1 cellular context compared by ENCODE assay signal in the genomic region with DNA sequence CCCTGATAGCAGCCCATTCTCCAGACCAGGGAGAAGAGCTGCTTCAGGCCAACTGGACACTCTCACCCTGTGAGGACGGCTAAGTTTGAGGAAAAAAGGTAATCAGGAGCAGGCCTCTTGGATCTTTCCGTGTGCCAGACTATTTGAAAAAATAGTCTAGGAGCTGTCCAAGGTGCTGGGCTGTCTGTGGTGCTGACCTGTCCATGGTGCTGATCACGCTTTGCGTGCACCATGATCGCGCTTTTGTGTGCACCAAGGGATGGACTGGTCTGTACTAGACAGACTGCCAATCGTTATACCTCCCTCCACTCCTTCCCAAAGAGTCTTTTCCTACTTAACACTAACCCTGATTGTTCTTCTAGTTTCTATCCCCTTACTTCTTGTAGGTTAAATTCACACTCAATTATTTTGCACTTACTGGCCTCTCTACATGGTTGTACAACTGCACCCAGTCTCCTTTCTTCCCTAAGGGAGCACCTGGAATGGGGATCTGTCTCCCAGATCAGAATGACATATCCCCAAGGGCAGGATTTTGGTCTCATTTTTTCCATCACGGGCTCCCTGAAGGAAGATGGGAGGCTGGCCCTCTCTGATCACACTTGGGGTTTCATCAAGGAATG.
TF ChIP-seq lines count a peak whose summit lies in the region.

No MANE protein-coding gene starts in this region.

TF ChIP-seq in HepG2, 621 proteins besides CTCF, POLR2A, EP300 and RAD21 (continued from another document and continues in another):
- TF ChIP-seq TCF12 (IDR thresholded peaks at IDR 0.05) (no peak), TCF12 (CRISPR knock-in tag; IDR thresholded peaks at IDR 0.05) (peak; percentile 90; the same call in 1 of the 2 replicates), ZNF251 (CRISPR knock-in tag; IDR thresholded peaks at IDR 0.05) (peak; percentile 99), ZNF333 (CRISPR knock-in tag; IDR thresholded peaks at IDR 0.05; ENCODE audit: borderline replicate concordance) (peak; percentile 100), EEA1 (CRISPR knock-in tag; IDR thresholded peaks at IDR 0.05; ENCODE audit: borderline replicate concordance) (peak; percentile 100), REXO4 (CRISPR knock-in tag; IDR thresholded peaks at IDR 0.05; ENCODE audit: borderline replicate concordance) (peak; percentile 96), TEAD2 (CRISPR knock-in tag; IDR thresholded peaks at IDR 0.05) (peak; percentile 100), SIN3B (IDR thresholded peaks at IDR 0.05; ENCODE audit: low read length) (no peak), NFE2 (CRISPR knock-in tag; IDR thresholded peaks at IDR 0.05) (peak; percentile 95), ZNF674 (CRISPR knock-in tag; IDR thresholded peaks at IDR 0.05; ENCODE audit: low read depth) (peak; percentile 100), SAP130 (CRISPR knock-in tag; IDR thresholded peaks at IDR 0.05; ENCODE audit: low read depth) (peak; percentile 97), ZBTB8A (CRISPR knock-in tag; IDR thresholded peaks at IDR 0.05; ENCODE audit: borderline replicate concordance, low read depth) (peak; percentile 95), ZNF652 (CRISPR knock-in tag; IDR thresholded peaks at IDR 0.05; ENCODE audit: borderline replicate concordance, low read depth) (peak; percentile 85), CCAR2 (optimal IDR thresholded peaks at IDR 0.05; ENCODE audit: low read depth, low read length) (no peak), KLF15 (CRISPR knock-in tag; IDR thresholded peaks at IDR 0.05; ENCODE audit: borderline replicate concordance) (peak; percentile 100), ZNF207 (IDR thresholded peaks at IDR 0.05; ENCODE audit: borderline replicate concordance) (no peak), CREB1 (IDR thresholded peaks at IDR 0.05) (no peak), CREB1 (CRISPR knock-in tag; IDR thresholded peaks at IDR 0.05) (no peak), ZNF883 (CRISPR knock-in tag; IDR thresholded peaks at IDR 0.05; ENCODE audit: not compliant biosample characterization) (peak; percentile 100), ZMYM2 (CRISPR knock-in tag; IDR thresholded peaks at IDR 0.05) (no peak), ZNF282 (IDR thresholded peaks at IDR 0.05; ENCODE audit: partially characterized antibody) (no peak), CHCHD3 (CRISPR knock-in tag; IDR thresholded peaks at IDR 0.05) (peak; percentile 100), ZNF83 (CRISPR knock-in tag; IDR thresholded peaks at IDR 0.05; ENCODE audit: borderline replicate concordance) (peak; percentile 100), ZNF577 (CRISPR knock-in tag; IDR thresholded peaks at IDR 0.05; ENCODE audit: borderline replicate concordance, low read depth) (peak; percentile 99), MED13 (CRISPR knock-in tag; IDR thresholded peaks at IDR 0.05) (peak; percentile 100), RORA (CRISPR knock-in tag; IDR thresholded peaks at IDR 0.05) (peak; percentile 98), SMAD1 (CRISPR knock-in tag; IDR thresholded peaks at IDR 0.05; ENCODE audit: borderline replicate concordance, low read depth) (peak; percentile 89; the same call in 1 of the 2 replicates), U2AF1 (optimal IDR thresholded peaks at IDR 0.05; ENCODE audit: low read depth, low read length) (no peak), ZNF589 (CRISPR knock-in tag; conservative IDR thresholded peaks at IDR 0.05) (peak; percentile 100), NR2F1 (CRISPR knock-in tag; IDR thresholded peaks at IDR 0.05) (peak in 1 of 2 experiments; percentile 89; a peak in 2 of 4 replicates), ZNF552 (CRISPR knock-in tag; IDR thresholded peaks at IDR 0.05; ENCODE audit: borderline replicate concordance) (peak; percentile 100), ZSCAN21 (CRISPR knock-in tag; IDR thresholded peaks at IDR 0.05; ENCODE audit: borderline replicate concordance) (peak; percentile 100), HDAC2 (CRISPR knock-in tag; IDR thresholded peaks at IDR 0.05) (peak; percentile 99), KLF12 (CRISPR knock-in tag; IDR thresholded peaks at IDR 0.05; ENCODE audit: borderline replicate concordance) (peak; percentile 100), SNRNP70 (IDR thresholded peaks at IDR 0.05; ENCODE audit: low read depth, low read length) (no peak), ZNF598 (CRISPR knock-in tag; IDR thresholded peaks at IDR 0.05; ENCODE audit: borderline replicate concordance) (peak; percentile 99; the same call in 1 of the 2 replicates), SIN3A (IDR thresholded peaks at IDR 0.05; ENCODE audit: borderline replicate concordance, low read depth, low read length) (peak; percentile 94), STAT5B (CRISPR knock-in tag; IDR thresholded peaks at IDR 0.05) (peak; percentile 100), NCOR1 (IDR thresholded peaks at IDR 0.05; ENCODE audit: borderline replicate concordance, low read length) (no peak), ZNF713 (CRISPR knock-in tag; IDR thresholded peaks at IDR 0.05) (peak; percentile 79; the same call in 1 of the 2 replicates), ZSCAN12 (CRISPR knock-in tag; IDR thresholded peaks at IDR 0.05) (peak; percentile 100), MAFF (IDR thresholded peaks at IDR 0.05; ENCODE audit: low read depth, low read length) (no peak)
- TF ChIP-seq, protein P1, sequence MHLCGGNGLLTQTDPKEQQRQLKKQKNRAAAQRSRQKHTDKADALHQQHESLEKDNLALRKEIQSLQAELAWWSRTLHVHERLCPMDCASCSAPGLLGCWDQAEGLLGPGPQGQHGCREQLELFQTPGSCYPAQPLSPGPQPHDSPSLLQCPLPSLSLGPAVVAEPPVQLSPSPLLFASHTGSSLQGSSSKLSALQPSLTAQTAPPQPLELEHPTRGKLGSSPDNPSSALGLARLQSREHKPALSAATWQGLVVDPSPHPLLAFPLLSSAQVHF (CRISPR knock-in tag; IDR thresholded peaks at IDR 0.05) = peak; percentile 100
- TF ChIP-seq, protein P2, sequence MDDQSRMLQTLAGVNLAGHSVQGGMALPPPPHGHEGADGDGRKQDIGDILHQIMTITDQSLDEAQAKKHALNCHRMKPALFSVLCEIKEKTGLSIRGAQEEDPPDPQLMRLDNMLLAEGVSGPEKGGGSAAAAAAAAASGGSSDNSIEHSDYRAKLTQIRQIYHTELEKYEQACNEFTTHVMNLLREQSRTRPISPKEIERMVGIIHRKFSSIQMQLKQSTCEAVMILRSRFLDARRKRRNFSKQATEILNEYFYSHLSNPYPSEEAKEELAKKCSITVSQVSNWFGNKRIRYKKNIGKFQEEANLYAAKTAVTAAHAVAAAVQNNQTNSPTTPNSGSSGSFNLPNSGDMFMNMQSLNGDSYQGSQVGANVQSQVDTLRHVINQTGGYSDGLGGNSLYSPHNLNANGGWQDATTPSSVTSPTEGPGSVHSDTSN (CRISPR knock-in tag; IDR thresholded peaks at IDR 0.05; ENCODE audit: borderline replicate concordance) = peak; percentile 100
- TF ChIP-seq, protein P3, sequence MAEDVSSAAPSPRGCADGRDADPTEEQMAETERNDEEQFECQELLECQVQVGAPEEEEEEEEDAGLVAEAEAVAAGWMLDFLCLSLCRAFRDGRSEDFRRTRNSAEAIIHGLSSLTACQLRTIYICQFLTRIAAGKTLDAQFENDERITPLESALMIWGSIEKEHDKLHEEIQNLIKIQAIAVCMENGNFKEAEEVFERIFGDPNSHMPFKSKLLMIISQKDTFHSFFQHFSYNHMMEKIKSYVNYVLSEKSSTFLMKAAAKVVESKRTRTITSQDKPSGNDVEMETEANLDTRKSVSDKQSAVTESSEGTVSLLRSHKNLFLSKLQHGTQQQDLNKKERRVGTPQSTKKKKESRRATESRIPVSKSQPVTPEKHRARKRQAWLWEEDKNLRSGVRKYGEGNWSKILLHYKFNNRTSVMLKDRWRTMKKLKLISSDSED (CRISPR knock-in tag; IDR thresholded peaks at IDR 0.05) = peak; percentile 99
- TF ChIP-seq, protein P4, sequence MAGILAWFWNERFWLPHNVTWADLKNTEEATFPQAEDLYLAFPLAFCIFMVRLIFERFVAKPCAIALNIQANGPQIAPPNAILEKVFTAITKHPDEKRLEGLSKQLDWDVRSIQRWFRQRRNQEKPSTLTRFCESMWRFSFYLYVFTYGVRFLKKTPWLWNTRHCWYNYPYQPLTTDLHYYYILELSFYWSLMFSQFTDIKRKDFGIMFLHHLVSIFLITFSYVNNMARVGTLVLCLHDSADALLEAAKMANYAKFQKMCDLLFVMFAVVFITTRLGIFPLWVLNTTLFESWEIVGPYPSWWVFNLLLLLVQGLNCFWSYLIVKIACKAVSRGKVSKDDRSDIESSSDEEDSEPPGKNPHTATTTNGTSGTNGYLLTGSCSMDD (CRISPR knock-in tag; IDR thresholded peaks at IDR 0.05) = peak; percentile 99
- TF ChIP-seq, protein P5, sequence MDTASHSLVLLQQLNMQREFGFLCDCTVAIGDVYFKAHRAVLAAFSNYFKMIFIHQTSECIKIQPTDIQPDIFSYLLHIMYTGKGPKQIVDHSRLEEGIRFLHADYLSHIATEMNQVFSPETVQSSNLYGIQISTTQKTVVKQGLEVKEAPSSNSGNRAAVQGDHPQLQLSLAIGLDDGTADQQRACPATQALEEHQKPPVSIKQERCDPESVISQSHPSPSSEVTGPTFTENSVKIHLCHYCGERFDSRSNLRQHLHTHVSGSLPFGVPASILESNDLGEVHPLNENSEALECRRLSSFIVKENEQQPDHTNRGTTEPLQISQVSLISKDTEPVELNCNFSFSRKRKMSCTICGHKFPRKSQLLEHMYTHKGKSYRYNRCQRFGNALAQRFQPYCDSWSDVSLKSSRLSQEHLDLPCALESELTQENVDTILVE (CRISPR knock-in tag; IDR thresholded peaks at IDR 0.05) = peak; percentile 100
- TF ChIP-seq, protein P6, sequence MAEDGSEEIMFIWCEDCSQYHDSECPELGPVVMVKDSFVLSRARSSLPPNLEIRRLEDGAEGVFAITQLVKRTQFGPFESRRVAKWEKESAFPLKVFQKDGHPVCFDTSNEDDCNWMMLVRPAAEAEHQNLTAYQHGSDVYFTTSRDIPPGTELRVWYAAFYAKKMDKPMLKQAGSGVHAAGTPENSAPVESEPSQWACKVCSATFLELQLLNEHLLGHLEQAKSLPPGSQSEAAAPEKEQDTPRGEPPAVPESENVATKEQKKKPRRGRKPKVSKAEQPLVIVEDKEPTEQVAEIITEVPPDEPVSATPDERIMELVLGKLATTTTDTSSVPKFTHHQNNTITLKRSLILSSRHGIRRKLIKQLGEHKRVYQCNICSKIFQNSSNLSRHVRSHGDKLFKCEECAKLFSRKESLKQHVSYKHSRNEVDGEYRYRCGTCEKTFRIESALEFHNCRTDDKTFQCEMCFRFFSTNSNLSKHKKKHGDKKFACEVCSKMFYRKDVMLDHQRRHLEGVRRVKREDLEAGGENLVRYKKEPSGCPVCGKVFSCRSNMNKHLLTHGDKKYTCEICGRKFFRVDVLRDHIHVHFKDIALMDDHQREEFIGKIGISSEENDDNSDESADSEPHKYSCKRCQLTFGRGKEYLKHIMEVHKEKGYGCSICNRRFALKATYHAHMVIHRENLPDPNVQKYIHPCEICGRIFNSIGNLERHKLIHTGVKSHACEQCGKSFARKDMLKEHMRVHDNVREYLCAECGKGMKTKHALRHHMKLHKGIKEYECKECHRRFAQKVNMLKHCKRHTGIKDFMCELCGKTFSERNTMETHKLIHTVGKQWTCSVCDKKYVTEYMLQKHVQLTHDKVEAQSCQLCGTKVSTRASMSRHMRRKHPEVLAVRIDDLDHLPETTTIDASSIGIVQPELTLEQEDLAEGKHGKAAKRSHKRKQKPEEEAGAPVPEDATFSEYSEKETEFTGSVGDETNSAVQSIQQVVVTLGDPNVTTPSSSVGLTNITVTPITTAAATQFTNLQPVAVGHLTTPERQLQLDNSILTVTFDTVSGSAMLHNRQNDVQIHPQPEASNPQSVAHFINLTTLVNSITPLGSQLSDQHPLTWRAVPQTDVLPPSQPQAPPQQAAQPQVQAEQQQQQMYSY (CRISPR knock-in tag; IDR thresholded peaks at IDR 0.05) = peak; percentile 92
- TF ChIP-seq, protein P7, sequence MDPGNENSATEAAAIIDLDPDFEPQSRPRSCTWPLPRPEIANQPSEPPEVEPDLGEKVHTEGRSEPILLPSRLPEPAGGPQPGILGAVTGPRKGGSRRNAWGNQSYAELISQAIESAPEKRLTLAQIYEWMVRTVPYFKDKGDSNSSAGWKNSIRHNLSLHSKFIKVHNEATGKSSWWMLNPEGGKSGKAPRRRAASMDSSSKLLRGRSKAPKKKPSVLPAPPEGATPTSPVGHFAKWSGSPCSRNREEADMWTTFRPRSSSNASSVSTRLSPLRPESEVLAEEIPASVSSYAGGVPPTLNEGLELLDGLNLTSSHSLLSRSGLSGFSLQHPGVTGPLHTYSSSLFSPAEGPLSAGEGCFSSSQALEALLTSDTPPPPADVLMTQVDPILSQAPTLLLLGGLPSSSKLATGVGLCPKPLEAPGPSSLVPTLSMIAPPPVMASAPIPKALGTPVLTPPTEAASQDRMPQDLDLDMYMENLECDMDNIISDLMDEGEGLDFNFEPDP (CRISPR knock-in tag; conservative IDR thresholded peaks at IDR 0.05) = peak; percentile 100
- TF ChIP-seq, protein P8, sequence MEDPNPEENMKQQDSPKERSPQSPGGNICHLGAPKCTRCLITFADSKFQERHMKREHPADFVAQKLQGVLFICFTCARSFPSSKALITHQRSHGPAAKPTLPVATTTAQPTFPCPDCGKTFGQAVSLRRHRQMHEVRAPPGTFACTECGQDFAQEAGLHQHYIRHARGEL (CRISPR knock-in tag; IDR thresholded peaks at IDR 0.05) = 0 out of 2 replicates have a peak, but pooled peaks have one; percentile 82
- TF ChIP-seq, protein P9, sequence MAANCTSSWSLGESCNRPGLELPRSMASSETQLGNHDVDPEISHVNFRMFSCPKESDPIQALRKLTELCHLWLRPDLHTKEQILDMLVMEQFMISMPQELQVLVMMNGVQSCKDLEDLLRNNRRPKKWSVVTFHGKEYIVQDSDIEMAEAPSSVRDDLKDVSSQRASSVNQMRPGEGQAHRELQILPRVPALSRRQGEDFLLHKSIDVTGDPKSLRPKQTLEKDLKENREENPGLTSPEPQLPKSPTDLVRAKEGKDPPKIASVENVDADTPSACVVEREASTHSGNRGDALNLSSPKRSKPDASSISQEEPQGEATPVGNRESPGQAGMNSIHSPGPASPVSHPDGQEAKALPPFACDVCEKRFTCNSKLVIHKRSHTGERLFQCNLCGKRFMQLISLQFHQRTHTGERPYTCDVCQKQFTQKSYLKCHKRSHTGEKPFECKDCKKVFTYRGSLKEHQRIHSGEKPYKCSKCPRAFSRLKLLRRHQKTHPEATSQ (CRISPR knock-in tag; IDR thresholded peaks at IDR 0.05; ENCODE audit: borderline replicate concordance) = peak; percentile 100
